Comparison of ENCODE assay signal across 1 cellular context in the genomic region with DNA sequence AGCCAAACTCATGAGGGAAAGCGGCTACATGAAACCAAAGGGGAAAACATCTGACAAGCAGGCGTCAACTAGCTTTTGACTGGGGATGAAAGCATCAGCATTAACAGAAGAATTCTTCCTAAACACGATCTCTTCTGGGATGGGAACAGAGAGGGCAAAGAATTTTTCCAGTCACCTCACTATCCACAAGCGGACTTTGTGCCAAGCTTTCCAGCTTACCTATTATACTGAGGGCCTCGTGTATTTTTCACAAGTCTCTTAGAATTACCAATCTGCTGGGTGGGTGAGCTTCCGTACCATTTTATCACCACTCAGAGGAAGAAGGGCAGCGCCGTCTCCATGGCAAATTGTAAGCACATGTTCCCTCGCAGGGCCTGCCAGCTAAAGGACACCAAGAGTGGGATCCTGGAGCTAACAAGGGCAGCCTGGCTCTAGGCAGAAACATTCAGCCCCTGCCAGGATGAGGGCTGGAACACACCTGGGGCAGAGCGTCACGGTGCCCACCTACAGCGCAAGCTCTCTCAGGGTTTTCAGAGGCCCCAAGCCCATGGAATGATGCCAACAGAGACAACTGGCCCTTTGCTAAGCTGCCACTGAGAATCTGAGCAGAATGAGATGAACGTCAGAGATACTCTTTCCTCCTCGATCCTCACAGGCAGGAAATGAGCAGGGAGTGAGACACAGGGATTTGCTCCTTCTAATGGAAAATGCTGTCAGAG.
TF ChIP-seq lines count a peak whose summit lies in the region.

No MANE protein-coding gene starts in this region.

TF ChIP-seq in SK-N-SH, 30 proteins besides CTCF, POLR2A, EP300 and RAD21 (continued from another document):
- TF ChIP-seq USF1 (IDR thresholded peaks at IDR 0.05; ENCODE audit: borderline replicate concordance, low read depth) (no peak), GATA2 (CRISPR knock-in tag; IDR thresholded peaks at IDR 0.05) (peak; percentile 75), ELF1 (IDR thresholded peaks at IDR 0.05) (no peak), RCOR1 (IDR thresholded peaks at IDR 0.05; ENCODE audit: low read length) (no peak), RFX5 (IDR thresholded peaks at IDR 0.05; ENCODE audit: low read length) (no peak), FOXJ3 (CRISPR knock-in tag; IDR thresholded peaks at IDR 0.05) (no peak), YY1 (IDR thresholded peaks at IDR 0.05; ENCODE audit: low read depth) (no peak), SMC3 (IDR thresholded peaks at IDR 0.05; ENCODE audit: low read depth, low read length) (no peak), JUND (IDR thresholded peaks at IDR 0.05) (no peak), TEAD4 (IDR thresholded peaks at IDR 0.05; ENCODE audit: borderline replicate concordance, insufficient read depth) (no peak)
- TF ChIP-seq, protein P1, sequence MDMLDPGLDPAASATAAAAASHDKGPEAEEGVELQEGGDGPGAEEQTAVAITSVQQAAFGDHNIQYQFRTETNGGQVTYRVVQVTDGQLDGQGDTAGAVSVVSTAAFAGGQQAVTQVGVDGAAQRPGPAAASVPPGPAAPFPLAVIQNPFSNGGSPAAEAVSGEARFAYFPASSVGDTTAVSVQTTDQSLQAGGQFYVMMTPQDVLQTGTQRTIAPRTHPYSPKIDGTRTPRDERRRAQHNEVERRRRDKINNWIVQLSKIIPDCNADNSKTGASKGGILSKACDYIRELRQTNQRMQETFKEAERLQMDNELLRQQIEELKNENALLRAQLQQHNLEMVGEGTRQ (IDR thresholded peaks at IDR 0.05; ENCODE audit: borderline replicate concordance, low read depth, low read length): no peak
- TF ChIP-seq, protein P2, sequence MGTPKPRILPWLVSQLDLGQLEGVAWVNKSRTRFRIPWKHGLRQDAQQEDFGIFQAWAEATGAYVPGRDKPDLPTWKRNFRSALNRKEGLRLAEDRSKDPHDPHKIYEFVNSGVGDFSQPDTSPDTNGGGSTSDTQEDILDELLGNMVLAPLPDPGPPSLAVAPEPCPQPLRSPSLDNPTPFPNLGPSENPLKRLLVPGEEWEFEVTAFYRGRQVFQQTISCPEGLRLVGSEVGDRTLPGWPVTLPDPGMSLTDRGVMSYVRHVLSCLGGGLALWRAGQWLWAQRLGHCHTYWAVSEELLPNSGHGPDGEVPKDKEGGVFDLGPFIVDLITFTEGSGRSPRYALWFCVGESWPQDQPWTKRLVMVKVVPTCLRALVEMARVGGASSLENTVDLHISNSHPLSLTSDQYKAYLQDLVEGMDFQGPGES (IDR thresholded peaks at IDR 0.05; ENCODE audit: low read depth, low read length): no peak
